In genomic region chr6:49979584-49979983, GRCh38 we compare ENCODE assay signal across 22 cellular contexts. TPM values are rescaled to one million over a fixed set of nuclear protein-coding genes. Genes with fewer than 3 reads are reported as not detected.
DNase-seq lines count a peak whose midpoint lies in the region; ATAC-seq and TF ChIP-seq lines count a peak whose summit lies in the region.
"Had no signal": no experiment of that assay in that cellular context is flagged by ENCODE, and none has a peak within 500 bp of the region (broad histone marks: within the 10 kb centered on the region; RNA-seq: fewer than 3 reads in every experiment).

No MANE protein-coding gene starts in this region.

- no peaks in the 10 kb centered on the region for H3K23me2 ChIP-seq in H9 (ENCODE audit: insufficient read length, low read depth, low read length, poor library complexity, severe bottlenecking)

- H2BK20ac ChIP-seq in H9 (ENCODE audit: low read depth, low read length, poor library complexity, severe bottlenecking) = no peak overlapping the region

- H3K27ac Mint-ChIP-seq in activated T-helper 17 cell treated with anti-CD3 and anti-CD28 coated beads, Interleukin-2, amount 50 U/mL, for 72 hours = no peak overlapping the region
- no peak overlapping the region for H3K27ac Mint-ChIP-seq in H9
- H3K27ac Mint-ChIP-seq: activated CD4-positive, alpha-beta T cell treated with anti-CD3 and anti-CD28 coated beads, Interleukin-2, amount 10 ng/mL, durations not matched to agents 7 days and 5 days; activated T-cell treated with anti-CD3 and anti-CD28 coated beads, Interleukin-2, amount 50 U/mL, for 72 hours; stimulated activated naive B cell treated with anti-CD40 and anti-IgM and Interleukin-4, amounts not matched to agents 10 μg/mL and 1 μg/mL and 100 μg/mL, for 72 hours had no signal

- no peak overlapping the region for H3K56ac ChIP-seq in H9 (ENCODE audit: insufficient read length, low read depth, low read length)

- no peaks in the 10 kb centered on the region for H3K27me3 Mint-ChIP-seq in activated T-helper 17 cell treated with anti-CD3 and anti-CD28 coated beads, Interleukin-2, amount 50 U/mL, for 72 hours
- no peaks in the 10 kb centered on the region for H3K27me3 Mint-ChIP-seq in H9 (ENCODE audit: low read depth)
- H3K27me3 Mint-ChIP-seq: activated CD4-positive, alpha-beta T cell treated with anti-CD3 and anti-CD28 coated beads, Interleukin-2, amount 10 ng/mL, durations not matched to agents 7 days and 5 days; stimulated activated naive B cell treated with anti-CD40 and anti-IgM and Interleukin-4, amounts not matched to agents 10 μg/mL and 1 μg/mL and 100 μg/mL, for 72 hours had no signal

- no peaks in the 10 kb centered on the region for H3K79me2 ChIP-seq in H9 (ENCODE audit: insufficient read depth, low read length)
- no peaks in the 10 kb centered on the region for H3K79me2 ChIP-seq in OCI-LY7 (ENCODE audit: insufficient read depth, low read depth, low read length)

- no peaks in the 10 kb centered on the region for H3K9me2 ChIP-seq in OCI-LY7 (ENCODE audit: insufficient read depth, low read length)

- H3K79me1 ChIP-seq in H9 (ENCODE audit: insufficient read depth, low read depth, low read length, poor library complexity, severe bottlenecking) = no peaks in the 10 kb centered on the region

- no peak overlapping the region for H3K23ac ChIP-seq in H9 (ENCODE audit: insufficient read length, low read depth, low read length)

- DNase-seq in H9 (no peak), OCI-LY7 (ENCODE audit: low spot score) (no peak)
- DNase-seq in activated CD4-positive, CD25-positive, alpha-beta regulatory T cell treated with anti-CD3 and anti-CD28 coated beads, Interleukin-2, amount 50 U/mL, for 72 hours = no peak
- no peak for DNase-seq in activated CD8-positive, alpha-beta memory T cell treated with anti-CD3 and anti-CD28 coated beads for 24 hours
- DNase-seq: activated CD4-positive, alpha-beta T cell treated with anti-CD3 and anti-CD28 coated beads, Interleukin-2, amount 10 ng/mL, durations not matched to agents 7 days and 5 days; activated T-cell treated with anti-CD3 and anti-CD28 coated beads, Interleukin-2, amount 50 U/mL, for 72 hours; DMS79; glutamatergic neuron; GOT3; islet precursor cell; NCI-H1105 treated with DMSO at 0.1 percent for 48 hours; Peyer's patch; stimulated activated naive B cell treated with anti-CD40 and anti-IgM and Interleukin-4, amounts not matched to agents 10 μg/mL and 1 μg/mL and 100 μg/mL, for 72 hours had no signal

- POLR2A ChIA-PET in OCI-LY7 (lab: Charles Lee) = interaction anchor here (0.8 kb wide), 2 partner anchors 13 to 19 kb away, joined by 3 to 4 read pairs; no protein-coding TSS in a partner anchor

- H3K4me3 ChIP-seq in OCI-LY7 (ENCODE audit: low read depth, low read length, poor library complexity, severe bottlenecking) = no peak overlapping the region
- H3K4me3 ChIP-seq: Peyer's patch, vagina had no signal

- peaks cover 5% of the 10 kb centered on the region for H3K4me1 Mint-ChIP-seq in activated T-helper 17 cell treated with anti-CD3 and anti-CD28 coated beads, Interleukin-2, amount 50 U/mL, for 72 hours
- H3K4me1 Mint-ChIP-seq in H9 = peaks cover 0 to 4% of the 10 kb centered on the region in 2 experiments; a peak in 1 of 4 replicates

- no peaks in the 10 kb centered on the region for H3K9me3 ChIP-seq in H9 (ENCODE audit: control insufficient read depth, low read depth, low read length)
- H3K9me3 ChIP-seq in OCI-LY7 (ENCODE audit: low read length) = no peaks in the 10 kb centered on the region
- H3K9me3 ChIP-seq: Peyer's patch, vagina had no signal

- no CpG with 5 or more reads among the region's 4 CpGs for WGBS in H9 (ENCODE audit: extremely low coverage, insufficient read length, low lambda C conversion rate)

- no peak overlapping the region for H3K4me2 ChIP-seq in H9 (ENCODE audit: insufficient read depth, insufficient read length, low read length)
- no peak overlapping the region for H3K4me2 ChIP-seq in OCI-LY7 (ENCODE audit: low read length)

- CTCF ChIA-PET in OCI-LY7 (lab: Charles Lee; ENCODE audit: unreplicated experiment) = no interaction called here

- no peak overlapping the region for H3K9ac ChIP-seq in H9 (ENCODE audit: extremely low read depth, insufficient read length, low read length)

- no peaks in the 10 kb centered on the region for H4K20me1 ChIP-seq in H9 (ENCODE audit: control insufficient read depth, insufficient read depth, insufficient read length)
- H4K20me1 ChIP-seq in OCI-LY7 (ENCODE audit: insufficient read depth, low read length) = no peaks in the 10 kb centered on the region

- TF ChIP-seq CTCF in H9 (conservative IDR thresholded peaks at IDR 0.05) (no peak), OCI-LY7 (conservative IDR thresholded peaks at IDR 0.05; ENCODE audit: low read length) (no peak)

- H3K4me3 Mint-ChIP-seq in activated T-helper 17 cell treated with anti-CD3 and anti-CD28 coated beads, Interleukin-2, amount 50 U/mL, for 72 hours = no peak overlapping the region
- no peak overlapping the region for H3K4me3 Mint-ChIP-seq in H9
- H3K4me3 Mint-ChIP-seq: activated CD4-positive, alpha-beta T cell treated with anti-CD3 and anti-CD28 coated beads, Interleukin-2, amount 10 ng/mL, durations not matched to agents 7 days and 5 days; activated T-cell treated with anti-CD3 and anti-CD28 coated beads, Interleukin-2, amount 50 U/mL, for 72 hours; stimulated activated naive B cell treated with anti-CD40 and anti-IgM and Interleukin-4, amounts not matched to agents 10 μg/mL and 1 μg/mL and 100 μg/mL, for 72 hours had no signal

- intact Hi-C loops in OCI-LY7 (cut with micrococcal nuclease; ENCODE audit: unreplicated experiment) = no loop called here

- no peaks in the 10 kb centered on the region; the same call in 1 of the 2 replicates for H3K4me1 ChIP-seq in H9 (ENCODE audit: insufficient read depth, low read length)
- no peaks in the 10 kb centered on the region for H3K4me1 ChIP-seq in OCI-LY7 (ENCODE audit: insufficient read depth, low read length, poor library complexity, severe bottlenecking)
- H3K4me1 ChIP-seq: Peyer's patch, vagina had no signal

- no peak for TF ChIP-seq POLR2A in GM18505 (IDR thresholded peaks at IDR 0.05; ENCODE audit: borderline replicate concordance, extremely low read depth, insufficient read depth, insufficient read length)

- no peak overlapping the region for H3K14ac ChIP-seq in H9 (ENCODE audit: insufficient read depth, low read length)

- no peak overlapping the region for H3K18ac ChIP-seq in H9 (ENCODE audit: insufficient read length, low read depth, low read length)

- ATAC-seq in GM18505 (IDR thresholded peaks at IDR 0.05; ENCODE audit: unreplicated experiment) (peak; percentile 41), GM21576 (IDR thresholded peaks at IDR 0.05; ENCODE audit: unreplicated experiment) (peak; percentile 37), HG03354 (IDR thresholded peaks at IDR 0.05; ENCODE audit: poor library complexity, severe bottlenecking, unreplicated experiment) (peak; percentile 39)
- ATAC-seq in activated T-helper 17 cell treated with anti-CD3 and anti-CD28 coated beads, Interleukin-2, amount 50 U/mL, for 72 hours (replicated peaks) = peak; percentile 37
- ATAC-seq: activated T-cell treated with anti-CD3 and anti-CD28 coated beads, Interleukin-2, amount 50 U/mL, for 72 hours; sciatic nerve; stimulated activated naive B cell treated with anti-CD40 and anti-IgM and Interleukin-4, amounts not matched to agents 10 μg/mL and 1 μg/mL and 100 μg/mL, for 72 hours had no signal

- H2BK5ac ChIP-seq in H9 (ENCODE audit: insufficient read length, low read length) = no peak overlapping the region

- H3K4ac ChIP-seq in H9 (ENCODE audit: low read depth, low read length) = no peak overlapping the region

- no peaks in the 10 kb centered on the region for H3K36me3 ChIP-seq in OCI-LY7 (ENCODE audit: insufficient read depth, low read length)
- H3K36me3 ChIP-seq: Peyer's patch, vagina had no signal

- H3K9me3 Mint-ChIP-seq in activated T-helper 17 cell treated with anti-CD3 and anti-CD28 coated beads, Interleukin-2, amount 50 U/mL, for 72 hours = no peaks in the 10 kb centered on the region
- peaks cover 0 to 4% of the 10 kb centered on the region in 2 experiments; a peak in 1 of 5 replicates for H3K9me3 Mint-ChIP-seq in H9
- H3K9me3 Mint-ChIP-seq: activated CD4-positive, alpha-beta T cell treated with anti-CD3 and anti-CD28 coated beads, Interleukin-2, amount 10 ng/mL, durations not matched to agents 7 days and 5 days had no signal

- H4K91ac ChIP-seq in H9 (ENCODE audit: insufficient read length, low read depth, low read length) = no peak overlapping the region

- no peaks in the 10 kb centered on the region for H3K36me3 Mint-ChIP-seq in activated T-helper 17 cell treated with anti-CD3 and anti-CD28 coated beads, Interleukin-2, amount 50 U/mL, for 72 hours (ENCODE audit: low read depth)
- no peaks in the 10 kb centered on the region for H3K36me3 Mint-ChIP-seq in H9 (ENCODE audit: insufficient read depth in 1 of 3, low read depth in 3 of 3)
- H3K36me3 Mint-ChIP-seq: stimulated activated naive B cell treated with anti-CD40 and anti-IgM and Interleukin-4, amounts not matched to agents 10 μg/mL and 1 μg/mL and 100 μg/mL, for 72 hours had no signal

- no peak overlapping the region for H2BK12ac ChIP-seq in H9 (ENCODE audit: insufficient read length, low read depth, low read length)

- H3K27me3 ChIP-seq in H9 (ENCODE audit: insufficient read depth, low read length) = no peaks in the 10 kb centered on the region
- H3K27me3 ChIP-seq: Peyer's patch, vagina had no signal

- no peak overlapping the region for H4K5ac ChIP-seq in H9 (ENCODE audit: insufficient read length, low read depth, low read length)

- no peak overlapping the region for H4K8ac ChIP-seq in H9 (replicated peaks; ENCODE audit: insufficient read length, low read depth, low read length)

- H3K27ac ChIP-seq in H9 (ENCODE audit: insufficient read length, low read depth, low read length) (no peak overlapping the region), OCI-LY7 (ENCODE audit: low read depth, low read length, poor library complexity, severe bottlenecking) (no peak overlapping the region)
- H3K27ac ChIP-seq: Peyer's patch, vagina had no signal

- no peak overlapping the region for H2BK120ac ChIP-seq in H9 (ENCODE audit: low read depth, low read length, poor library complexity, severe bottlenecking)

- no peak overlapping the region for H3T11ph ChIP-seq in H9 (ENCODE audit: low read length)

- H2BK15ac ChIP-seq in H9 (ENCODE audit: low read depth, low read length) = no peak overlapping the region

- H2AK5ac ChIP-seq in H9 (ENCODE audit: insufficient read length, low read length) = no peak overlapping the region

- BruUV-seq in OCI-LY7 (replicated peaks; lab: Mats Ljungman, UMichigan) = no TSS peak

- H2AFZ ChIP-seq in H9 (ENCODE audit: low read length) (no peak overlapping the region), OCI-LY7 (ENCODE audit: low read length) (no peak overlapping the region)

RNA-seq across cellular contexts. Expression of gene DEFB113, which starts 10.2 kb away (rescaled TPM):
- total RNA-seq in activated T-helper 17 cell treated with anti-CD3 and anti-CD28 coated beads, Interleukin-2, amount 50 U/mL, for 72 hours = not detected
- total RNA-seq in H9 (2021) = not detected in 2 replicates
- total RNA-seq in OCI-LY7 (2014; rRNA removed; shearing (Covaris generic)) = not detected in 2 replicates
- not detected in 2 replicates for total RNA-seq in OCI-LY7 (2022)
- total RNA-seq: activated CD4-positive, alpha-beta T cell treated with anti-CD3 and anti-CD28 coated beads, Interleukin-2, amount 10 ng/mL, durations not matched to agents 7 days and 5 days; activated T-cell treated with anti-CD3 and anti-CD28 coated beads, Interleukin-2, amount 50 U/mL, for 72 hours; mesenteric fat pad; NCI-H460; Peyer's patch; sciatic nerve; T-helper 1 cell treated with Interleukin-12 subunit alpha and Interleukin-12 subunit beta and Interleukin-4 antibody, amounts not matched to agents 30 ng/mL and 1 ng/mL, for 36 hours; vagina had no signal

RNA-seq across cellular contexts. Expression of gene DEFB114, which starts 15.6 kb away (rescaled TPM):
- not detected for total RNA-seq in activated T-helper 17 cell treated with anti-CD3 and anti-CD28 coated beads, Interleukin-2, amount 50 U/mL, for 72 hours
- total RNA-seq in H9 (2021) = not detected in 2 replicates
- not detected in 2 replicates for total RNA-seq in OCI-LY7 (2014; rRNA removed; shearing (Covaris generic))
- not detected in 2 replicates for total RNA-seq in OCI-LY7 (2022)
- total RNA-seq: activated CD4-positive, alpha-beta T cell treated with anti-CD3 and anti-CD28 coated beads, Interleukin-2, amount 10 ng/mL, durations not matched to agents 7 days and 5 days; activated T-cell treated with anti-CD3 and anti-CD28 coated beads, Interleukin-2, amount 50 U/mL, for 72 hours; mesenteric fat pad; NCI-H460; Peyer's patch; sciatic nerve; T-helper 1 cell treated with Interleukin-12 subunit alpha and Interleukin-12 subunit beta and Interleukin-4 antibody, amounts not matched to agents 30 ng/mL and 1 ng/mL, for 36 hours; vagina had no signal

RNA-seq across cellular contexts. Expression of gene DEFB110, which starts 42.2 kb away (rescaled TPM):
- not detected for total RNA-seq in activated T-helper 17 cell treated with anti-CD3 and anti-CD28 coated beads, Interleukin-2, amount 50 U/mL, for 72 hours
- total RNA-seq in H9 (2021) (not detected in 2 replicates), OCI-LY7 (2022) (not detected in 2 replicates)
- total RNA-seq in OCI-LY7 (2014; rRNA removed; shearing (Covaris generic)) = not detected in 2 replicates
- total RNA-seq: activated CD4-positive, alpha-beta T cell treated with anti-CD3 and anti-CD28 coated beads, Interleukin-2, amount 10 ng/mL, durations not matched to agents 7 days and 5 days; activated T-cell treated with anti-CD3 and anti-CD28 coated beads, Interleukin-2, amount 50 U/mL, for 72 hours; mesenteric fat pad; NCI-H460; Peyer's patch; sciatic nerve; T-helper 1 cell treated with Interleukin-12 subunit alpha and Interleukin-12 subunit beta and Interleukin-4 antibody, amounts not matched to agents 30 ng/mL and 1 ng/mL, for 36 hours; vagina had no signal
